ENCODE assay signal across 11 cellular contexts in the genomic region with DNA sequence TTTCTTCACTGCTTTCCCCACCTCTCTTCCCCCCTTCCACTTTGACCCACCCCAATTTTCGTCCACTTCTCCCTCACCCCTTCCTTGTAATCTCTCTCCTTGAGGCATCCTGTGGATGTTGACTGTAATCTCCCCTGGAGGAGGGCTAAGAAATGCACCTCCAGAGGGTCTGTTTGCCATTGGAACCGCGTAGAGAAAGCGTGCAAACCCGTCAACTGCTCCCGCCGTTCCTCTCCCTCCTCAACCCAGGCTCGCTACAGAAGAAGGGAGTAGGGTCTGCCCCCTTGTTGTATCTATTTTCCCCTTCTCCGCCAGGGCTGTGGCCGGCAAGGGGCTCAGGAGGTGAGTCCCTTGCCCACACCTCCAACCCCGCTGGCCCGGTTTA. TPM values are rescaled to one million over a fixed set of nuclear protein-coding genes. Genes with fewer than 3 reads are reported as not detected.
DNase-seq lines count a peak whose midpoint lies in the region; ATAC-seq and TF ChIP-seq lines count a peak whose summit lies in the region.
"Had no signal": no experiment of that assay in that cellular context is flagged by ENCODE, and none has a peak within 500 bp of the region (broad histone marks: within the 10 kb centered on the region; RNA-seq: fewer than 3 reads in every experiment).

No MANE protein-coding gene starts in this region.

- H3K9ac ChIP-seq in mammary epithelial cell (ENCODE audit: insufficient read depth, low read length): no peak overlapping the region

- H3K9me3 Mint-ChIP-seq in nephron: no peaks in the 10 kb centered on the region

- H3K4me2 ChIP-seq in mammary epithelial cell (ENCODE audit: insufficient read depth, low read depth, low read length) (peak overlapping the region; percentile 69), PC-9 (no peak overlapping the region)

- BruUV-seq in mammary epithelial cell (replicated peaks; lab: Mats Ljungman, UMichigan): no TSS peak
- BruUV-seq in PC-9 (replicated peaks; lab: Mats Ljungman, UMichigan): no TSS peak

- CTCF ChIA-PET in mammary epithelial cell (lab: Charles Lee; ENCODE audit: low non-redundant PET): interaction anchor here (0.6 to 0.7 kb wide), 2 partner anchors 471 to 1172 kb away, joined by 3 read pairs; no protein-coding TSS in a partner anchor
- CTCF ChIA-PET in PC-9 (lab: Charles Lee): no interaction called here

- H3K9me3 ChIP-seq in left ventricle myocardium inferior (replicated peaks) (no peaks in the 10 kb centered on the region), mammary epithelial cell (replicated peaks; ENCODE audit: insufficient read depth, low read length) (no peaks in the 10 kb centered on the region), uterus (no peaks in the 10 kb centered on the region), PC-9 (ENCODE audit: insufficient read depth, low read depth) (no peaks in the 10 kb centered on the region)

- no peaks in the 10 kb centered on the region for H3K36me3 ChIP-seq in left ventricle myocardium inferior
- no peaks in the 10 kb centered on the region for H3K36me3 ChIP-seq in mammary epithelial cell (ENCODE audit: insufficient read depth, low read length)
- no peaks in the 10 kb centered on the region for H3K36me3 ChIP-seq in uterus
- H3K36me3 ChIP-seq in PC-9 (ENCODE audit: low read depth): no peaks in the 10 kb centered on the region

- DNase-seq in left ventricle myocardium inferior: no peak
- DNase-seq in Right ventricle myocardium inferior (ENCODE audit: missing footprints): no peak
- no peak for DNase-seq in mammary epithelial cell
- DNase-seq in uterus: no peak
- no peak for DNase-seq in NCI-H774 (lab: John Stamatoyannopoulos, UW)
- no peak for DNase-seq in PC-9

- no peaks in the 10 kb centered on the region for H3F3A ChIP-seq in PC-9 (ENCODE audit: insufficient read depth, low read depth)

- POLR2A ChIA-PET in PC-9 (lab: Charles Lee; ENCODE audit: unreplicated experiment): no interaction called here

- H4K20me1 ChIP-seq in mammary epithelial cell (ENCODE audit: insufficient read depth, low read length) (no peaks in the 10 kb centered on the region), PC-9 (ENCODE audit: insufficient read depth) (no peaks in the 10 kb centered on the region)

- H3K36me3 Mint-ChIP-seq in nephron (ENCODE audit: low read depth): no peaks in the 10 kb centered on the region
- H3K36me3 Mint-ChIP-seq: activated naive CD8-positive, alpha-beta T cell treated with anti-CD3 and anti-CD28 coated beads, Interleukin-2, amount 10 ng/mL, durations not matched to agents 7 days and 5 days had no signal

- dilution Hi-C loops in mammary epithelial cell (cut with HindIII; ENCODE audit: low sequenced_read_pairs): no loop called here

- H3K4me3 Mint-ChIP-seq in nephron: peak overlapping the region; percentile 83 to 84 (median 84)
- H3K4me3 Mint-ChIP-seq: activated naive CD8-positive, alpha-beta T cell treated with anti-CD3 and anti-CD28 coated beads, Interleukin-2, amount 10 ng/mL, durations not matched to agents 7 days and 5 days had no signal

- H3K79me2 ChIP-seq in mammary epithelial cell (ENCODE audit: insufficient read depth, low read length) (no peaks in the 10 kb centered on the region), PC-9 (ENCODE audit: low read depth) (no peaks in the 10 kb centered on the region)

- TF ChIP-seq POLR2A in uterus (IDR thresholded peaks at IDR 0.05): no peak

- no peak for ATAC-seq in Right ventricle myocardium inferior
- no peak for ATAC-seq in HG03280 (IDR thresholded peaks at IDR 0.05; ENCODE audit: unreplicated experiment)

- in situ Hi-C loops in mammary epithelial cell (cut with MboI; ENCODE audit: low sequenced_read_pairs in 2 of 2): no loop called here

- peaks cover 4% of the 10 kb centered on the region for H3K4me1 Mint-ChIP-seq in nephron
- H3K4me1 Mint-ChIP-seq: activated naive CD8-positive, alpha-beta T cell treated with anti-CD3 and anti-CD28 coated beads, Interleukin-2, amount 10 ng/mL, durations not matched to agents 7 days and 5 days had no signal

- intact Hi-C loops in left ventricle myocardium inferior (cut with micrococcal nuclease) (no loop called here), Right ventricle myocardium inferior (cut with DNase I) (no loop called here), mammary epithelial cell (cut with micrococcal nuclease) (loop anchor here (1.0 to 10.0 kb wide), 3 partner anchors 82 to 1014 kb away; no protein-coding TSS in a partner anchor), uterus (cut with DNase I; ENCODE audit: low total_unique reads) (no loop called here), PC-9 (cut with micrococcal nuclease; ENCODE audit: unreplicated experiment) (no loop called here)

- no peak overlapping the region for H3K27ac ChIP-seq in left ventricle myocardium inferior (replicated peaks)
- no peak overlapping the region for H3K27ac ChIP-seq in mammary epithelial cell (ENCODE audit: insufficient read depth, low read depth, low read length)
- H3K27ac ChIP-seq in uterus: peak overlapping the region in 1 of 2 donors; percentile 53
- H3K27ac ChIP-seq in PC-9: no peak overlapping the region

- H3K9me2 ChIP-seq in PC-9 (ENCODE audit: insufficient read depth): no peaks in the 10 kb centered on the region

- H3K27me3 ChIP-seq in left ventricle myocardium inferior (ENCODE audit: low read depth): peaks cover 69% of the 10 kb centered on the region
- H3K27me3 ChIP-seq in mammary epithelial cell (ENCODE audit: insufficient read depth, low read length): peaks cover 23% of the 10 kb centered on the region
- H3K27me3 ChIP-seq in uterus: no peaks in the 10 kb centered on the region
- no peaks in the 10 kb centered on the region for H3K27me3 ChIP-seq in PC-9 (ENCODE audit: insufficient read depth, low read depth)

- peak overlapping the region; percentile 56 for H2AFZ ChIP-seq in mammary epithelial cell (ENCODE audit: low read depth, low read length)
- no peak overlapping the region for H2AFZ ChIP-seq in PC-9

- peak overlapping the region; percentile 16 to 43 (median 22) for H3K27ac Mint-ChIP-seq in nephron
- H3K27ac Mint-ChIP-seq: activated naive CD8-positive, alpha-beta T cell treated with anti-CD3 and anti-CD28 coated beads, Interleukin-2, amount 10 ng/mL, durations not matched to agents 7 days and 5 days had no signal

- peak overlapping the region; percentile 47 for H3K4me3 ChIP-seq in left ventricle myocardium inferior
- H3K4me3 ChIP-seq in mammary epithelial cell (replicated peaks in 1 of 3; ENCODE audit: insufficient read depth in 1 of 3, low read depth in 2 of 3, low read length in 3 of 3): no peak overlapping the region
- peak overlapping the region; percentile 41 to 52 for H3K4me3 ChIP-seq in uterus
- H3K4me3 ChIP-seq in PC-9: no peak overlapping the region

- TF ChIP-seq CTCF in left ventricle myocardium inferior (IDR thresholded peaks at IDR 0.05; ENCODE audit: borderline replicate concordance) (no peak), mammary epithelial cell (conservative IDR thresholded peaks at IDR 0.05 in 1 of 2, IDR thresholded peaks at IDR 0.05 in 1 of 2; ENCODE audit: extremely low read depth in 1 of 2, insufficient read depth in 1 of 2, low read depth in 1 of 2, low read length in 2 of 2) (no peak), nephron (IDR thresholded peaks at IDR 0.05; ENCODE audit: unreplicated experiment in 3 of 3) (no peak), uterus (IDR thresholded peaks at IDR 0.05) (no peak), PC-9 (conservative IDR thresholded peaks at IDR 0.05) (no peak)

- H3K4me1 ChIP-seq in left ventricle myocardium inferior (peaks cover 10% of the 10 kb centered on the region), mammary epithelial cell (ENCODE audit: insufficient read depth, low read length) (peaks cover 6% of the 10 kb centered on the region), uterus (no peaks in the 10 kb centered on the region), PC-9 (replicated peaks; ENCODE audit: insufficient read depth) (no peaks in the 10 kb centered on the region)

- peaks cover 70% of the 10 kb centered on the region for H3K27me3 Mint-ChIP-seq in nephron (ENCODE audit: low read depth)

- WGBS in mammary epithelial cell (ENCODE audit: low coverage, missing lambda C conversion rate): 30% methylated on average over 12 of the region's 12 CpGs

RNA-seq across cellular contexts. Expression of a gene that starts 0.5 kb away (rescaled TPM):
- total RNA-seq in left ventricle myocardium inferior (not detected), Right ventricle myocardium inferior (not detected), mammary epithelial cell (not detected), uterus (1 to 10 TPM in 1 of 4 donors, not detected in 3; 2.1 TPM), PC-9 (2021) (not detected in 2 replicates)
- not detected for polyA plus RNA-seq in mammary epithelial cell
- polyA minus RNA-seq in mammary epithelial cell: not detected
- total RNA-seq: activated naive CD8-positive, alpha-beta T cell treated with anti-CD3 and anti-CD28 coated beads, Interleukin-2, amount 10 ng/mL, durations not matched to agents 7 days and 5 days; lung microvascular endothelial cell; RPMI7951 had no signal

Comparison
In these comparisons a context has a peak if more than half of its experiments do, and no peak if none do; other contexts are left out.
1. H3K4me3 ChIP-seq: peak in left ventricle myocardium inferior (single experiment) and uterus (2 of 2); none in mammary epithelial cell (0 of 3) and PC-9 (single experiment).